2 cellular contexts compared by ENCODE assay signal in the genomic region with DNA sequence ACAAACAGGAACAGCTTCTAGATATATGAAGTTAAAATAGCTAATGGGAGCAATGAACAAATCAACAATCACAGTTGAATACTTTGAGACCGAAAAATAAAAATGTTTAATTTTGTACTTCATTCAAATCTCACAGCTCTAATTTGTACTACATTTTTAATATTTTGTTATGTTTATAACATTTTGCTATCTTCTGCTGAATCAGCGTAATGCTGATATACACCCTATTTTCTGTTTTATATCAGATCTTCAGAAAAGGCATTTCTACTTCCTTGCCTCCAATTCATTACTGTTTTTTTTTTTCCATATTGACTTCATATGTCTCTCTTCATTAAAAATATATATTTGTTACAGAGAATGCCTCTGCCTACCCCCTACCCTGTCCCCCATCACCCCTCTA.
A peak's percentile ranks its signal among the peaks of the same experiment; 100 is the strongest.
TF ChIP-seq lines count a peak whose summit lies in the region.

No MANE protein-coding gene starts in this region.

TF ChIP-seq in IMR-90, 13 proteins besides CTCF, POLR2A, EP300 and RAD21:
- TF ChIP-seq BHLHE40 (IDR thresholded peaks at IDR 0.05; ENCODE audit: low read depth, low read length) (no peak), MAFK (IDR thresholded peaks at IDR 0.05; ENCODE audit: low read depth, low read length) (peak; percentile 98), CEBPB (IDR thresholded peaks at IDR 0.05; ENCODE audit: low read depth, low read length) (no peak), CHD1 (IDR thresholded peaks at IDR 0.05; ENCODE audit: low read depth, low read length) (no peak), FOS (IDR thresholded peaks at IDR 0.05; ENCODE audit: low read depth, low read length) (no peak), RFX5 (IDR thresholded peaks at IDR 0.05; ENCODE audit: low read depth, low read length) (no peak), RCOR1 (IDR thresholded peaks at IDR 0.05; ENCODE audit: insufficient replicate concordance, low read length) (no peak)

TF ChIP-seq in GM12878, 131 proteins besides CTCF, POLR2A, EP300 and RAD21:
- TF ChIP-seq SMC3 (IDR thresholded peaks at IDR 0.05; ENCODE audit: borderline replicate concordance, low read length) (no peak), TCF3 (IDR thresholded peaks at IDR 0.05; ENCODE audit: borderline replicate concordance, insufficient read depth, low read depth, low read length) (no peak), WRNIP1 (IDR thresholded peaks at IDR 0.05; ENCODE audit: borderline replicate concordance, low read depth, low read length) (no peak), IKZF2 (IDR thresholded peaks at IDR 0.05) (no peak), CREM (IDR thresholded peaks at IDR 0.05; ENCODE audit: low read depth) (no peak), PML (IDR thresholded peaks at IDR 0.05; ENCODE audit: low read length) (no peak), FOXK2 (IDR thresholded peaks at IDR 0.05) (no peak), STAT3 (IDR thresholded peaks at IDR 0.05; ENCODE audit: low read depth, low read length) (no peak), NFIC (IDR thresholded peaks at IDR 0.05; ENCODE audit: low read depth, low read length) (no peak), MYC (IDR thresholded peaks at IDR 0.05; ENCODE audit: insufficient read depth, insufficient read length, insufficient replicate concordance, low read length, severe bottlenecking) (no peak)
- TF ChIP-seq, protein P1, sequence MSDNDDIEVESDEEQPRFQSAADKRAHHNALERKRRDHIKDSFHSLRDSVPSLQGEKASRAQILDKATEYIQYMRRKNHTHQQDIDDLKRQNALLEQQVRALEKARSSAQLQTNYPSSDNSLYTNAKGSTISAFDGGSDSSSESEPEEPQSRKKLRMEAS (IDR thresholded peaks at IDR 0.05; ENCODE audit: low read depth, low read length) = no peak
- TF ChIP-seq, protein P2, sequence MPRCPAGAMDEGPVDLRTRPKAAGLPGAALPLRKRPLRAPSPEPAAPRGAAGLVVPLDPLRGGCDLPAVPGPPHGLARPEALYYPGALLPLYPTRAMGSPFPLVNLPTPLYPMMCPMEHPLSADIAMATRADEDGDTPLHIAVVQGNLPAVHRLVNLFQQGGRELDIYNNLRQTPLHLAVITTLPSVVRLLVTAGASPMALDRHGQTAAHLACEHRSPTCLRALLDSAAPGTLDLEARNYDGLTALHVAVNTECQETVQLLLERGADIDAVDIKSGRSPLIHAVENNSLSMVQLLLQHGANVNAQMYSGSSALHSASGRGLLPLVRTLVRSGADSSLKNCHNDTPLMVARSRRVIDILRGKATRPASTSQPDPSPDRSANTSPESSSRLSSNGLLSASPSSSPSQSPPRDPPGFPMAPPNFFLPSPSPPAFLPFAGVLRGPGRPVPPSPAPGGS (IDR thresholded peaks at IDR 0.05; ENCODE audit: borderline replicate concordance, insufficient read depth, low read depth, low read length, poor library complexity, severe bottlenecking) = no peak
- TF ChIP-seq, protein P3, sequence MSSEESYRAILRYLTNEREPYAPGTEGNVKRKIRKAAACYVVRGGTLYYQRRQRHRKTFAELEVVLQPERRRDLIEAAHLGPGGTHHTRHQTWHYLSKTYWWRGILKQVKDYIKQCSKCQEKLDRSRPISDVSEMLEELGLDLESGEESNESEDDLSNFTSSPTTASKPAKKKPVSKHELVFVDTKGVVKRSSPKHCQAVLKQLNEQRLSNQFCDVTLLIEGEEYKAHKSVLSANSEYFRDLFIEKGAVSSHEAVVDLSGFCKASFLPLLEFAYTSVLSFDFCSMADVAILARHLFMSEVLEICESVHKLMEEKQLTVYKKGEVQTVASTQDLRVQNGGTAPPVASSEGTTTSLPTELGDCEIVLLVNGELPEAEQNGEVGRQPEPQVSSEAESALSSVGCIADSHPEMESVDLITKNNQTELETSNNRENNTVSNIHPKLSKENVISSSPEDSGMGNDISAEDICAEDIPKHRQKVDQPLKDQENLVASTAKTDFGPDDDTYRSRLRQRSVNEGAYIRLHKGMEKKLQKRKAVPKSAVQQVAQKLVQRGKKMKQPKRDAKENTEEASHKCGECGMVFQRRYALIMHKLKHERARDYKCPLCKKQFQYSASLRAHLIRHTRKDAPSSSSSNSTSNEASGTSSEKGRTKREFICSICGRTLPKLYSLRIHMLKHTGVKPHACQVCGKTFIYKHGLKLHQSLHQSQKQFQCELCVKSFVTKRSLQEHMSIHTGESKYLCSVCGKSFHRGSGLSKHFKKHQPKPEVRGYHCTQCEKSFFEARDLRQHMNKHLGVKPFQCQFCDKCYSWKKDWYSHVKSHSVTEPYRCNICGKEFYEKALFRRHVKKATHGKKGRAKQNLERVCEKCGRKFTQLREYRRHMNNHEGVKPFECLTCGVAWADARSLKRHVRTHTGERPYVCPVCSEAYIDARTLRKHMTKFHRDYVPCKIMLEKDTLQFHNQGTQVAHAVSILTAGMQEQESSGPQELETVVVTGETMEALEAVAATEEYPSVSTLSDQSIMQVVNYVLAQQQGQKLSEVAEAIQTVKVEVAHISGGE (CRISPR knock-in tag; IDR thresholded peaks at IDR 0.05) = no peak
- TF ChIP-seq, protein P4, sequence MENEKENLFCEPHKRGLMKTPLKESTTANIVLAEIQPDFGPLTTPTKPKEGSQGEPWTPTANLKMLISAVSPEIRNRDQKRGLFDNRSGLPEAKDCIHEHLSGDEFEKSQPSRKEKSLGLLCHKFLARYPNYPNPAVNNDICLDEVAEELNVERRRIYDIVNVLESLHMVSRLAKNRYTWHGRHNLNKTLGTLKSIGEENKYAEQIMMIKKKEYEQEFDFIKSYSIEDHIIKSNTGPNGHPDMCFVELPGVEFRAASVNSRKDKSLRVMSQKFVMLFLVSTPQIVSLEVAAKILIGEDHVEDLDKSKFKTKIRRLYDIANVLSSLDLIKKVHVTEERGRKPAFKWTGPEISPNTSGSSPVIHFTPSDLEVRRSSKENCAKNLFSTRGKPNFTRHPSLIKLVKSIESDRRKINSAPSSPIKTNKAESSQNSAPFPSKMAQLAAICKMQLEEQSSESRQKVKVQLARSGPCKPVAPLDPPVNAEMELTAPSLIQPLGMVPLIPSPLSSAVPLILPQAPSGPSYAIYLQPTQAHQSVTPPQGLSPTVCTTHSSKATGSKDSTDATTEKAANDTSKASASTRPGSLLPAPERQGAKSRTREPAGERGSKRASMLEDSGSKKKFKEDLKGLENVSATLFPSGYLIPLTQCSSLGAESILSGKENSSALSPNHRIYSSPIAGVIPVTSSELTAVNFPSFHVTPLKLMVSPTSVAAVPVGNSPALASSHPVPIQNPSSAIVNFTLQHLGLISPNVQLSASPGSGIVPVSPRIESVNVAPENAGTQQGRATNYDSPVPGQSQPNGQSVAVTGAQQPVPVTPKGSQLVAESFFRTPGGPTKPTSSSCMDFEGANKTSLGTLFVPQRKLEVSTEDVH (IDR thresholded peaks at IDR 0.05; ENCODE audit: low read depth, partially characterized antibody) = no peak
- TF ChIP-seq, protein P5, sequence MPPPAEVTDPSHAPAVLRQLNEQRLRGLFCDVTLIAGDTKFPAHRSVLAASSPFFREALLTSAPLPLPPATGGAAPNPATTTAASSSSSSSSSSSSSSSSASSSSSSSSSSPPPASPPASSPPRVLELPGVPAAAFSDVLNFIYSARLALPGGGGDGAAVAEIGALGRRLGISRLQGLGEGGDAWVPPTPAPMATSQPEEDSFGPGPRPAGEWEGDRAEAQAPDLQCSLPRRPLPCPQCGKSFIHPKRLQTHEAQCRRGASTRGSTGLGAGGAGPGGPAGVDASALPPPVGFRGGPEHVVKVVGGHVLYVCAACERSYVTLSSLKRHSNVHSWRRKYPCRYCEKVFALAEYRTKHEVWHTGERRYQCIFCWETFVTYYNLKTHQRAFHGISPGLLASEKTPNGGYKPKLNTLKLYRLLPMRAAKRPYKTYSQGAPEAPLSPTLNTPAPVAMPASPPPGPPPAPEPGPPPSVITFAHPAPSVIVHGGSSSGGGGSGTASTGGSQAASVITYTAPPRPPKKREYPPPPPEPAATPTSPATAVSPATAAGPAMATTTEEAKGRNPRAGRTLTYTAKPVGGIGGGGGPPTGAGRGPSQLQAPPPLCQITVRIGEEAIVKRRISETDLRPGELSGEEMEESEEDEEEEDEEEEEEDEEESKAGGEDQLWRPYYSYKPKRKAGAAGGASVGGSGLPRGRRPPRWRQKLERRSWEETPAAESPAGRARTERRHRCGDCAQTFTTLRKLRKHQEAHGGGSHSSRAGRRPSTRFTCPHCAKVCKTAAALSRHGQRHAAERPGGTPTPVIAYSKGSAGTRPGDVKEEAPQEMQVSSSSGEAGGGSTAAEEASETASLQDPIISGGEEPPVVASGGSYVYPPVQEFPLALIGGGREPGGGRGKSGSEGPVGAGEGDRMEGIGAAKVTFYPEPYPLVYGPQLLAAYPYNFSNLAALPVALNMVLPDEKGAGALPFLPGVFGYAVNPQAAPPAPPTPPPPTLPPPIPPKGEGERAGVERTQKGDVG (CRISPR knock-in tag; IDR thresholded peaks at IDR 0.05) = no peak
- TF ChIP-seq, protein P6, sequence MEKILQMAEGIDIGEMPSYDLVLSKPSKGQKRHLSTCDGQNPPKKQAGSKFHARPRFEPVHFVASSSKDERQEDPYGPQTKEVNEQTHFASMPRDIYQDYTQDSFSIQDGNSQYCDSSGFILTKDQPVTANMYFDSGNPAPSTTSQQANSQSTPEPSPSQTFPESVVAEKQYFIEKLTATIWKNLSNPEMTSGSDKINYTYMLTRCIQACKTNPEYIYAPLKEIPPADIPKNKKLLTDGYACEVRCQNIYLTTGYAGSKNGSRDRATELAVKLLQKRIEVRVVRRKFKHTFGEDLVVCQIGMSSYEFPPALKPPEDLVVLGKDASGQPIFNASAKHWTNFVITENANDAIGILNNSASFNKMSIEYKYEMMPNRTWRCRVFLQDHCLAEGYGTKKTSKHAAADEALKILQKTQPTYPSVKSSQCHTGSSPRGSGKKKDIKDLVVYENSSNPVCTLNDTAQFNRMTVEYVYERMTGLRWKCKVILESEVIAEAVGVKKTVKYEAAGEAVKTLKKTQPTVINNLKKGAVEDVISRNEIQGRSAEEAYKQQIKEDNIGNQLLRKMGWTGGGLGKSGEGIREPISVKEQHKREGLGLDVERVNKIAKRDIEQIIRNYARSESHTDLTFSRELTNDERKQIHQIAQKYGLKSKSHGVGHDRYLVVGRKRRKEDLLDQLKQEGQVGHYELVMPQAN (conservative IDR thresholded peaks at IDR 0.05) = no peak
